ENCODE assay signal across 8 cellular contexts in genomic region chr6:151675746-151676459, GRCh38.
DNase-seq lines count a peak whose midpoint lies in the region; ATAC-seq and TF ChIP-seq lines count a peak whose summit lies in the region.

No MANE protein-coding gene starts in this region.

- H3K9ac ChIP-seq in fibroblast of lung (ENCODE audit: insufficient read depth, low read length) = no peak overlapping the region

- POLR2A ChIA-PET in BJ (lab: Charles Lee) = no interaction called here

- H3K4me2 ChIP-seq in fibroblast of lung (ENCODE audit: extremely low read depth, insufficient read depth, low read length) = no peak overlapping the region

- TF ChIP-seq POLR2A in prostate gland (IDR thresholded peaks at IDR 0.05) = no peak

- no peak overlapping the region for H2AFZ ChIP-seq in fibroblast of lung (ENCODE audit: low read length)

- H3K36me3 ChIP-seq in BJ (ENCODE audit: control insufficient read depth, insufficient read depth, low read length) (no peaks in the 10 kb centered on the region), fibroblast of lung (ENCODE audit: control insufficient read depth, insufficient read depth, low read length) (no peaks in the 10 kb centered on the region), prostate gland (no peaks in the 10 kb centered on the region)

- H3K27me3 ChIP-seq in BJ (ENCODE audit: control insufficient read depth, insufficient read depth, low read length) (peaks cover 2% of the 10 kb centered on the region; the same call in 1 of the 2 replicates), fibroblast of lung (ENCODE audit: control insufficient read depth, insufficient read depth, low read length) (no peaks in the 10 kb centered on the region), prostate gland (replicated peaks; ENCODE audit: insufficient read depth) (no peaks in the 10 kb centered on the region)

- DNase-seq in BJ (ENCODE audit: low read depth) (no peak), NCI-H69 (lab: John Stamatoyannopoulos, UW) (peak; percentile 49), activated T-cell treated with anti-CD3 and anti-CD28 coated beads for 1 hour (ENCODE audit: low read depth) (peak; percentile 21), fibroblast of lung (ENCODE audit: low read depth in 2 of 2) (peak; percentile 4 to 17), prostate gland (ENCODE audit: low spot score) (no peak), OCI-M2 (lab: John Stamatoyannopoulos, UW; ENCODE audit: unreplicated experiment) (no peak)

- no peaks in the 10 kb centered on the region for H4K20me1 ChIP-seq in fibroblast of lung (ENCODE audit: control insufficient read depth, extremely low read depth, insufficient read depth, low read length)

- H3K27ac ChIP-seq in fibroblast of lung (ENCODE audit: insufficient read depth, low read length) = no peak overlapping the region
- no peak overlapping the region for H3K27ac ChIP-seq in prostate gland

- peak; percentile 79 for TF ChIP-seq CTCF in BJ (IDR thresholded peaks at IDR 0.05; ENCODE audit: insufficient read depth, low read depth, low read length)
- TF ChIP-seq CTCF in fibroblast of lung (conservative IDR thresholded peaks at IDR 0.05 in 1 of 2, IDR thresholded peaks at IDR 0.05 in 1 of 2; ENCODE audit: low read depth in 1 of 2, low read length in 2 of 2) = peak; percentile 67 to 78
- peak; percentile 38 to 75 (median 64) for TF ChIP-seq CTCF in prostate gland (IDR thresholded peaks at IDR 0.05)

- ATAC-seq in GM18870 (IDR thresholded peaks at IDR 0.05; ENCODE audit: unreplicated experiment) (peak; percentile 87), HG03045 (IDR thresholded peaks at IDR 0.05; ENCODE audit: unreplicated experiment) (peak; percentile 87)

- 51% methylated on average over 8 of the region's 8 CpGs for WGBS in prostate gland

- no peak overlapping the region for H3K4me3 ChIP-seq in BJ (ENCODE audit: low read depth, low read length)
- no peak overlapping the region for H3K4me3 ChIP-seq in fibroblast of lung (replicated peaks in 1 of 4; ENCODE audit: control extremely low read depth in 1 of 4, insufficient read depth in 1 of 4, low read depth in 3 of 4, low read length in 4 of 4)
- no peak overlapping the region for H3K4me3 ChIP-seq in prostate gland

- H3K9me3 ChIP-seq in fibroblast of lung (ENCODE audit: control insufficient read depth, insufficient read depth, low read depth, low read length) = no peaks in the 10 kb centered on the region
- no peaks in the 10 kb centered on the region for H3K9me3 ChIP-seq in prostate gland

- intact Hi-C loops in prostate gland (cut with DNase I) = no loop called here

- H3K4me1 ChIP-seq in fibroblast of lung (ENCODE audit: control insufficient read depth, extremely low read depth, insufficient read depth, low read length) (no peaks in the 10 kb centered on the region), prostate gland (replicated peaks) (no peaks in the 10 kb centered on the region)

- no peaks in the 10 kb centered on the region for H3K79me2 ChIP-seq in fibroblast of lung (ENCODE audit: control insufficient read depth, insufficient read depth, low read length)

- CTCF ChIA-PET in BJ (lab: Yijun Ruan, JAX) = no interaction called here

Comparison
In these comparisons a context has a peak if more than half of its experiments do, and no peak if none do; other contexts are left out.
1. DNase-seq: peak in NCI-H69 (single experiment), activated T-cell treated with anti-CD3 and anti-CD28 coated beads for 1 hour (single experiment) and fibroblast of lung (2 of 2); none in BJ (single experiment), prostate gland (single experiment) and OCI-M2 (single experiment).
2. Peak in every context shown above with its lines, with median percentiles within 50 percentile points of each other: CTCF ChIP-seq.